ENCODE assay signal across 32 cellular contexts in genomic region chr12:49970658-49971057, GRCh38. TPM values are rescaled to one million over a fixed set of nuclear protein-coding genes. Genes with fewer than 3 reads are reported as not detected.
"Had no signal": no experiment of that assay in that cellular context is flagged by ENCODE, and none has a peak within 500 bp of the region (broad histone marks: within the 10 kb centered on the region; RNA-seq: fewer than 3 reads in every experiment).

No MANE protein-coding gene starts in this region.

- DNase-seq: dermis blood vessel endothelial cell; effector memory CD4-positive, alpha-beta T cell; foreskin fibroblast; heart left ventricle; left cardiac atrium; left lung; lower lobe of right lung; natural killer cell; right lobe of liver; stimulated activated CD4-positive, alpha-beta T cell treated with anti-CD3 and anti-CD28 coated beads, Interleukin-12 subunit alpha, Interleukin-12 subunit beta, amount 100 ng/mL, for 4 hours; stimulated activated CD4-positive, alpha-beta T cell treated with anti-CD3 and anti-CD28 coated beads, Interleukin-1b, Interleukin-23, amount 100 ng/mL, for 48 hours; stimulated activated CD4-positive, alpha-beta T cell treated with anti-CD3 and anti-CD28 coated beads, Interleukin-4, amount 100 ng/mL, for 1 hour; stimulated activated CD8-positive, alpha-beta memory T cell treated with anti-CD3 and anti-CD28 coated beads, Interleukin-4, amount 100 ng/mL, for 48 hours; stimulated activated naive CD4-positive, alpha-beta T cell; stimulated activated naive CD8-positive, alpha-beta T cell treated with anti-CD3 and anti-CD28 coated beads, Interleukin-15, amount 100 ng/mL, for 72 hours; transverse colon; uterus had no signal

- H3K9me3 Mint-ChIP-seq: memory B cell; natural killer cell; stimulated activated naive CD8-positive, alpha-beta T cell treated with anti-CD3 and anti-CD28 coated beads, Interleukin-15, amount 100 ng/mL, for 72 hours had no signal

- H3K36me3 Mint-ChIP-seq: memory B cell, natural killer cell had no signal

- H3K27ac Mint-ChIP-seq: memory B cell; natural killer cell; progenitor cell of endocrine pancreas; stimulated activated naive CD8-positive, alpha-beta T cell treated with anti-CD3 and anti-CD28 coated beads, Interleukin-15, amount 100 ng/mL, for 72 hours had no signal

- H3K4me3 Mint-ChIP-seq: memory B cell; natural killer cell; stimulated activated naive CD8-positive, alpha-beta T cell treated with anti-CD3 and anti-CD28 coated beads, Interleukin-15, amount 100 ng/mL, for 72 hours had no signal

- H3K27ac ChIP-seq: coronary artery, heart left ventricle, hepatocyte, left lung, lower lobe of right lung, neutrophil, parathyroid adenoma, right lobe of liver, suprapubic skin, transverse colon, upper lobe of right lung, uterus had no signal

- H3K27me3 ChIP-seq: right lobe of liver, upper lobe of right lung, uterus had no signal

- H3K4me3 ChIP-seq: coronary artery, gastroesophageal sphincter, heart left ventricle, hepatocyte, left lung, lower lobe of right lung, right lobe of liver, smooth muscle cell, suprapubic skin, transverse colon, upper lobe of right lung, uterus had no signal

- H3K36me3 ChIP-seq: gastroesophageal sphincter, heart left ventricle, left lung, lower lobe of right lung, neutrophil, right lobe of liver, suprapubic skin, transverse colon, upper lobe of right lung, uterus had no signal

- H3K9me3 ChIP-seq: gastroesophageal sphincter, heart left ventricle, left lung, lower lobe of right lung, neutrophil, right lobe of liver, suprapubic skin, transverse colon, upper lobe of right lung, uterus had no signal

- ATAC-seq: gastroesophageal sphincter; heart left ventricle; left cardiac atrium; left lung; lower lobe of right lung; natural killer cell; right lobe of liver; stimulated activated naive CD8-positive, alpha-beta T cell treated with anti-CD3 and anti-CD28 coated beads, Interleukin-15, amount 100 ng/mL, for 72 hours; upper lobe of right lung had no signal

RNA-seq across cellular contexts. Expression of gene AQP6, which starts 2.1 kb away (rescaled TPM):
- total RNA-seq: dermis blood vessel endothelial cell, esophagus mucosa, gastroesophageal sphincter, heart left ventricle, hepatocyte, kidney epithelial cell, mononuclear cell, natural killer cell, smooth muscle cell, suprapubic skin had no signal
- polyA plus RNA-seq: neural cell, smooth muscle cell had no signal

RNA-seq across cellular contexts. Expression of gene AQP5, which starts 9.0 kb away (rescaled TPM):
- total RNA-seq: kidney epithelial cell, mononuclear cell, natural killer cell, omental fat pad, right lobe of liver, smooth muscle cell, transverse colon had no signal
- polyA plus RNA-seq: neural cell, smooth muscle cell had no signal

RNA-seq across cellular contexts. Expression of gene AQP2, which starts 20.1 kb away (rescaled TPM):
- total RNA-seq: dermis blood vessel endothelial cell, esophagus mucosa, heart left ventricle, kidney epithelial cell, lower lobe of right lung, mononuclear cell, natural killer cell, omental fat pad, right lobe of liver, transverse colon, upper lobe of right lung, uterus had no signal
- polyA plus RNA-seq: heart left ventricle, neural cell had no signal
